In the genomic region with DNA sequence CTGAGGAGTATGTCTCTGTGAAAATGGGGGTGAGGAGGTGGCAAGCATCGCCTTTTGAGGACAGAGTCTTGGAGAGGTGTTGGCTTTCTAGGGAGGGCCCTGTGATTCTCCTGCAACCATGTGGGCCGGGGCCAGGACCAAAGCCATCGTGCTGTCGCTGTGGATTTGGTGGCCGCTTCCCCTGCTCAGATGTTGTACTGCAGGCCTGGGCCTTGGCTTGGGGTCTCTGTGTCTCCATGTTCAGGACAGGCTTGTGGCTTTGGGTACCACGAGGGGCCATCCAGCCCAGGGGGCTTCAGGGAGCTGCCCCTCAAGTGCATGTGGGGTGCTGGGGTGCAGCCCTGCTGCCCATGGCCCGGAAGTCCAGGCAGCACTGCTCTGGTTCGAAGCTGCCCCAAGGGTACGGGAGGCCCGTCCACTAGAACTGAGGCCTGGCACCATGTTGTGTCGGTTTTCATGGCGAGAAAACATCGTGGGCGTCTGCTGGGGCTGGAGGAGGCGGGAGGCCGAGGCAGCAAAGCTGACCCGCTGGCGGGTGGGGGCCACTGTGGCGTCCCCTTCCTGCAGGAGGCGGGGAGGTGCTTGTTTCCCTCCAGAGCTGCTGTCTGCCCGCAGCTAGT, we compare ENCODE assay signal across 17 cellular contexts. TPM values are rescaled to one million over a fixed set of nuclear protein-coding genes. Genes with fewer than 3 reads are reported as not detected.
DNase-seq lines count a peak whose midpoint lies in the region; ATAC-seq and TF ChIP-seq lines count a peak whose summit lies in the region.
"Had no signal": no experiment of that assay in that cellular context is flagged by ENCODE, and none has a peak within 500 bp of the region (broad histone marks: within the 10 kb centered on the region; RNA-seq: fewer than 3 reads in every experiment).

No MANE protein-coding gene starts in this region.

- H3K27me3 ChIP-seq in heart right ventricle (no peaks in the 10 kb centered on the region), mesenchymal stem cell (ENCODE audit: control insufficient read depth in 1 of 2, insufficient read depth in 1 of 2, low read length in 2 of 2) (no peaks in the 10 kb centered on the region), tibial nerve (no peaks in the 10 kb centered on the region)
- H3K27me3 ChIP-seq: Peyer's patch, SJCRH30 had no signal

- H2BK5ac ChIP-seq in mesenchymal stem cell (ENCODE audit: low read depth, low read length, poor library complexity, severe bottlenecking), result no peak overlapping the region

- peaks cover 11 to 23% of the 10 kb centered on the region in 2 donors for H3K4me1 Mint-ChIP-seq in effector memory CD8-positive, alpha-beta T cell (ENCODE audit: low read depth in 2 of 2)

- H3K27ac ChIP-seq in heart right ventricle (peak overlapping the region in 1 of 10 donors; percentile 14), mesenchymal stem cell (ENCODE audit: low read length, poor library complexity, severe bottlenecking) (no peak overlapping the region), tibial nerve (peak overlapping the region in 3 of 4 donors; percentile 10 to 61 (median 61))
- H3K27ac ChIP-seq: Peyer's patch, SJCRH30 had no signal

- DNase-seq in left ventricle myocardium superior (peak; percentile 24), heart right ventricle (no peak), mesenchymal stem cell (no peak), tibial nerve (ENCODE audit: low spot score in 2 of 2) (no peak), HuH-7.5 (ENCODE audit: low spot score) (no peak), NCI-H345 treated with DMSO at 0.1 percent for 48 hours (lab: John Stamatoyannopoulos, UW; ENCODE audit: unreplicated experiment) (no peak)
- DNase-seq in effector memory CD8-positive, alpha-beta T cell, result no peak
- DNase-seq: AML-193; CD4-positive, alpha-beta memory T cell; DMS79 treated with DMSO at 0.1 percent for 48 hours; Kasumi-1; NCI-H187 treated with DMSO at 0.1 percent for 48 hours; NCI-H2171 treated with DMSO at 0.1 percent for 48 hours; NCI-H510A treated with DMSO at 0.1 percent for 48 hours; Peyer's patch; SJCRH30 had no signal

- H3K23ac ChIP-seq in mesenchymal stem cell (ENCODE audit: low read length in 2 of 2), result no peak overlapping the region

- H3K18ac ChIP-seq in mesenchymal stem cell (ENCODE audit: low read depth in 1 of 2, low read length in 2 of 2), result no peak overlapping the region

- 86 to 92% methylated on average over 21 of the region's 21 CpGs for WGBS in heart right ventricle, 2 donors
- 95% methylated on average over 21 of the region's 21 CpGs for WGBS in mesenchymal stem cell
- 63 to 90% methylated on average over 7 to 19 of the region's 21 CpGs for WGBS in tibial nerve, 2 donors

- H3K9me3 ChIP-seq in heart right ventricle (no peaks in the 10 kb centered on the region), mesenchymal stem cell (ENCODE audit: control insufficient read depth, low read length) (no peaks in the 10 kb centered on the region), tibial nerve (no peaks in the 10 kb centered on the region)
- H3K9me3 ChIP-seq: Peyer's patch, SJCRH30 had no signal

- TF ChIP-seq POLR2A in tibial nerve (IDR thresholded peaks at IDR 0.05), result no peak

- H3K4ac ChIP-seq in mesenchymal stem cell (ENCODE audit: low read depth in 1 of 2, low read length in 2 of 2), result no peak overlapping the region

- no peak overlapping the region for H2BK120ac ChIP-seq in mesenchymal stem cell (ENCODE audit: low read depth, low read length)

- peak overlapping the region in 1 of 2 donors; percentile 89 for H3K27ac Mint-ChIP-seq in effector memory CD8-positive, alpha-beta T cell

- no peak overlapping the region for H2BK15ac ChIP-seq in mesenchymal stem cell (ENCODE audit: low read depth, poor library complexity, severe bottlenecking)

- H3K4me3 Mint-ChIP-seq in effector memory CD8-positive, alpha-beta T cell, result no peak overlapping the region
- H3K4me3 Mint-ChIP-seq: CD4-positive, alpha-beta memory T cell had no signal

- H3K79me1 ChIP-seq in mesenchymal stem cell (replicated peaks; ENCODE audit: low read length, poor library complexity, severe bottlenecking), result peaks cover 15% of the 10 kb centered on the region

- intact Hi-C loops in left ventricle myocardium superior (cut with micrococcal nuclease), result no loop called here
- intact Hi-C loops in heart right ventricle (cut with DNase I), result no loop called here

- peaks cover 86% of the 10 kb centered on the region for H3K36me3 Mint-ChIP-seq in effector memory CD8-positive, alpha-beta T cell (ENCODE audit: insufficient read depth)

- H3K4me1 ChIP-seq in heart right ventricle (peaks cover 23 to 69% (median 44%) of the 10 kb centered on the region in 9 donors), mesenchymal stem cell (ENCODE audit: control insufficient read depth, insufficient read depth, low read depth, low read length) (peaks cover 45% of the 10 kb centered on the region), tibial nerve (peaks cover 4 to 73% (median 40%) of the 10 kb centered on the region in 4 donors)

- no peak overlapping the region for H3K14ac ChIP-seq in mesenchymal stem cell (ENCODE audit: low read length in 2 of 2)

- no peaks in the 10 kb centered on the region for H3K27me3 Mint-ChIP-seq in effector memory CD8-positive, alpha-beta T cell
- H3K27me3 Mint-ChIP-seq: CD4-positive, alpha-beta memory T cell had no signal

- H3K4me3 ChIP-seq in heart right ventricle (no peak overlapping the region), mesenchymal stem cell (ENCODE audit: insufficient read depth in 1 of 2, low read depth in 1 of 2, low read length in 2 of 2) (no peak overlapping the region), tibial nerve (no peak overlapping the region)
- H3K4me3 ChIP-seq: Peyer's patch, SJCRH30 had no signal

- H3K4me2 ChIP-seq in mesenchymal stem cell (ENCODE audit: low read length, poor library complexity, severe bottlenecking), result no peak overlapping the region

- no peak for TF ChIP-seq CTCF in heart right ventricle (IDR thresholded peaks at IDR 0.05)
- no peak for TF ChIP-seq CTCF in tibial nerve (IDR thresholded peaks at IDR 0.05)

- no peak overlapping the region for H3K9ac ChIP-seq in mesenchymal stem cell (ENCODE audit: low read length)

- H2BK12ac ChIP-seq in mesenchymal stem cell (ENCODE audit: low read length in 2 of 2), result no peak overlapping the region

- no peak overlapping the region for H2AFZ ChIP-seq in mesenchymal stem cell (ENCODE audit: low read depth, low read length)

- peak overlapping the region; percentile 24 for H4K8ac ChIP-seq in mesenchymal stem cell (ENCODE audit: low read length)

- H3K36me3 ChIP-seq in heart right ventricle, result peaks cover 0 to 12% (median 0%) of the 10 kb centered on the region in 9 donors
- peaks cover 0 to 39% of the 10 kb centered on the region in 2 experiments for H3K36me3 ChIP-seq in mesenchymal stem cell (ENCODE audit: control insufficient read depth in 1 of 2, insufficient read depth in 2 of 2, low read depth in 1 of 2, low read length in 2 of 2)
- peaks cover 0 to 4% (median 0%) of the 10 kb centered on the region in 3 donors for H3K36me3 ChIP-seq in tibial nerve
- H3K36me3 ChIP-seq: Peyer's patch had no signal

- no peak overlapping the region for H2AK5ac ChIP-seq in mesenchymal stem cell (ENCODE audit: low read length, severe bottlenecking)

- no peak for ATAC-seq in left ventricle myocardium superior
- no peak for ATAC-seq in heart right ventricle
- ATAC-seq in effector memory CD8-positive, alpha-beta T cell (replicated peaks), result peak; percentile 2
- no peak for ATAC-seq in GM18511 (IDR thresholded peaks at IDR 0.05; ENCODE audit: unreplicated experiment)

- TF ChIP-seq EP300 in tibial nerve (IDR thresholded peaks at IDR 0.05), result no peak

- no peak overlapping the region for H4K91ac ChIP-seq in mesenchymal stem cell (ENCODE audit: low read length)

- no peaks in the 10 kb centered on the region for H3K9me3 Mint-ChIP-seq in effector memory CD8-positive, alpha-beta T cell
- H3K9me3 Mint-ChIP-seq: CD4-positive, alpha-beta memory T cell had no signal

RNA-seq across cellular contexts. Expression of gene SKI, which starts 55.4 kb away (rescaled TPM):
- total RNA-seq in left ventricle myocardium superior, result 35.3 TPM
- 10 to 100 TPM; 29.4 to 50.9 (median 38.3) TPM for total RNA-seq in heart right ventricle
- polyA plus RNA-seq in heart right ventricle, result 10 to 100 TPM; 13.8 to 16.6 TPM
- polyA plus RNA-seq in mesenchymal stem cell (2013, experiment 1 of 2), result 43.3 TPM
- 44.2 TPM for polyA plus RNA-seq in mesenchymal stem cell (2013, experiment 2 of 2)
- 100 to 1,000 TPM in 1 of 4 donors, 10 to 100 TPM in 3; 62.8 to 100 (median 72.2) TPM for total RNA-seq in tibial nerve
